ENCODE assay signal across 18 cellular contexts in the genomic region with DNA sequence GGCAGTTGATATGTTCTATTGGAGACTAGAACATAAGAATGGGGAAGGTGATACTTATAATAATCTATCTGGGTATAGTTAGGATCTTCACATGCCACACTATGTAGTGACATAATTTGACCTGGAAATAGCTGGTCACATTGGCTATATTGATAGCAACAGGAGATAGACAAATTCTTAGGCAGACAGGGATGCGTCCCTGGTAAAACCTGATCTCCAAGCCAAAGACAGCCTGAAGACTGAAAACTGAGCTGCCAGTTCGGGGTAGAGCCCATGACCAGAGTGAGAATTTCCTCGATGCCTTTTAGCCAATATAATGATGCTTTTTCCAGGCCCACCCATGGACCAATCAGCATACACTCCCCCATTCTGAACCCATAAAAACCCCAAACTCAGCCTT. TPM values are rescaled to one million over a fixed set of nuclear protein-coding genes. Genes with fewer than 3 reads are reported as not detected.
DNase-seq lines count a peak whose midpoint lies in the region; ATAC-seq, FAIRE-seq and TF ChIP-seq lines count a peak whose summit lies in the region.
"Had no signal": no experiment of that assay in that cellular context is flagged by ENCODE, and none has a peak within 500 bp of the region (broad histone marks: within the 10 kb centered on the region; RNA-seq: fewer than 3 reads in every experiment).

No MANE protein-coding gene starts in this region.

- H3K27ac Mint-ChIP-seq in astrocyte (ENCODE audit: unreplicated experiment) = peak overlapping the region; percentile 63
- H3K27ac Mint-ChIP-seq: naive thymus-derived CD8-positive, alpha-beta T cell had no signal

- H3K9me3 ChIP-seq in HCT116 (ENCODE audit: control insufficient read depth in 1 of 2, insufficient read depth in 1 of 2, low read depth in 1 of 2, low read length in 2 of 2) (no peaks in the 10 kb centered on the region), astrocyte (ENCODE audit: insufficient read depth, low read depth, low read length) (no peaks in the 10 kb centered on the region), skeletal muscle satellite cell (replicated peaks; ENCODE audit: low read length) (no peaks in the 10 kb centered on the region)
- H3K9me3 ChIP-seq: tibial nerve had no signal

- no peak overlapping the region for H3K4me3 Mint-ChIP-seq in astrocyte (ENCODE audit: unreplicated experiment)
- H3K4me3 Mint-ChIP-seq: naive thymus-derived CD8-positive, alpha-beta T cell had no signal

- TF ChIP-seq RAD21 in HCT116 (IDR thresholded peaks at IDR 0.05; ENCODE audit: low read depth) = no peak

- H3K4me1 ChIP-seq in HCT116 (ENCODE audit: control insufficient read depth in 1 of 2, insufficient read depth in 2 of 2, low read length in 2 of 2) = peaks cover 18 to 55% of the 10 kb centered on the region in 2 experiments
- H3K4me1 ChIP-seq in astrocyte (ENCODE audit: insufficient read depth, low read length) = peaks cover 60% of the 10 kb centered on the region
- H3K4me1 ChIP-seq in foreskin keratinocyte = peaks cover 71% of the 10 kb centered on the region
- peaks cover 73% of the 10 kb centered on the region for H3K4me1 ChIP-seq in skeletal muscle satellite cell (ENCODE audit: control insufficient read depth, insufficient read depth, low read length)

- RAD21 ChIA-PET in HCT116 (lab: Charles Lee; ENCODE audit: low non-redundant PET in 1 of 2, low total read pairs in 2 of 2, uncharacterized antibody in 2 of 2, unreplicated experiment in 2 of 2) = no interaction called here

- no peak for FAIRE-seq in astrocyte (lab: Jason Lieb, UNC)
- FAIRE-seq: colon had no signal

- no peak overlapping the region for H3K4me2 ChIP-seq in HCT116 (ENCODE audit: low read length)
- peak overlapping the region; percentile 24 for H3K4me2 ChIP-seq in astrocyte (ENCODE audit: low read length)
- H3K4me2 ChIP-seq in skeletal muscle satellite cell (ENCODE audit: low read length) = no peak overlapping the region

- H3K27me3 Mint-ChIP-seq in astrocyte (ENCODE audit: low read depth, unreplicated experiment) = no peaks in the 10 kb centered on the region

- ATAC-seq in HCT116 = no peak
- ATAC-seq in foreskin keratinocyte = no peak
- ATAC-seq: naive thymus-derived CD8-positive, alpha-beta T cell had no signal

- H3K4me3 ChIP-seq in HCT116 (replicated peaks in 1 of 2; ENCODE audit: low read depth in 1 of 2, low read length in 2 of 2) = no peak overlapping the region
- H3K4me3 ChIP-seq in astrocyte (ENCODE audit: insufficient read depth, low read depth, low read length) = no peak overlapping the region
- H3K4me3 ChIP-seq in skeletal muscle satellite cell (ENCODE audit: low read length) = no peak overlapping the region
- H3K4me3 ChIP-seq: tibial nerve had no signal

- DNase-seq in HCT116 (ENCODE audit: low read depth, low spot score) = no peak
- no peak for DNase-seq in astrocyte (ENCODE audit: low read depth)
- DNase-seq in foreskin keratinocyte = no peak
- no peak for DNase-seq in DMS 273 treated with DMSO at 0.1 percent for 48 hours (lab: John Stamatoyannopoulos, UW)
- no peak for DNase-seq in NAMALWA (ENCODE audit: low spot score)
- DNase-seq in DMS153 treated with DMSO at 0.1 percent for 48 hours (lab: John Stamatoyannopoulos, UW; ENCODE audit: unreplicated experiment) = no peak
- DNase-seq: activated CD4-positive, alpha-beta T cell treated with anti-CD3 and anti-CD28 coated beads, Interleukin-2, amount 50 U/mL, for 4 hours; activated gamma-delta T cell treated with Interleukin-2 at 50 U/mL for 16 hours; HCEC 1CT; KG1; naive thymus-derived CD8-positive, alpha-beta T cell; NCI-H1092 treated with DMSO at 0.1 percent for 48 hours; NCI-H2107; NCI-H524 treated with DMSO at 0.1 percent for 48 hours; SHP77 treated with DMSO at 0.1 percent for 48 hours had no signal

- H3K4me1 Mint-ChIP-seq in astrocyte (ENCODE audit: low read depth, unreplicated experiment) = peaks cover 44% of the 10 kb centered on the region
- H3K4me1 Mint-ChIP-seq: naive thymus-derived CD8-positive, alpha-beta T cell had no signal

- H2AFZ ChIP-seq in HCT116 (ENCODE audit: low read depth, low read length, poor library complexity, severe bottlenecking) (peak overlapping the region; percentile 8), astrocyte (ENCODE audit: low read depth, low read length) (peak overlapping the region; percentile 21)

- H4K20me1 ChIP-seq in HCT116 (ENCODE audit: insufficient read depth) (no peaks in the 10 kb centered on the region), astrocyte (ENCODE audit: insufficient read depth, low read length) (no peaks in the 10 kb centered on the region)

- CTCF ChIA-PET in HCT116 (lab: Charles Lee) = no interaction called here

- H3K9me2 ChIP-seq in HCT116 (ENCODE audit: insufficient read depth) = no peaks in the 10 kb centered on the region

- no peak for TF ChIP-seq POLR2A in HCT116 (IDR thresholded peaks at IDR 0.05; ENCODE audit: borderline replicate concordance, extremely low read depth, insufficient read depth, insufficient read length)

- POLR2A ChIA-PET in HCT116 (lab: Charles Lee) = no interaction called here

- H3K27me3 ChIP-seq in HCT116 (ENCODE audit: insufficient read depth, low read length) (no peaks in the 10 kb centered on the region), astrocyte (ENCODE audit: insufficient read depth, low read length) (no peaks in the 10 kb centered on the region), foreskin keratinocyte (no peaks in the 10 kb centered on the region), skeletal muscle satellite cell (ENCODE audit: control insufficient read depth, insufficient read depth, low read length) (no peaks in the 10 kb centered on the region)
- H3K27me3 ChIP-seq: tibial nerve had no signal

- H3K9ac ChIP-seq in HCT116 (ENCODE audit: low read length) = no peak overlapping the region
- H3K9ac ChIP-seq in astrocyte (ENCODE audit: low read length) = peak overlapping the region; percentile 46
- H3K9ac ChIP-seq in skeletal muscle satellite cell (ENCODE audit: low read depth, low read length) = peak overlapping the region; percentile 84

- no peaks in the 10 kb centered on the region for H3K79me2 ChIP-seq in HCT116 (ENCODE audit: insufficient read depth, low read length)
- no peaks in the 10 kb centered on the region for H3K79me2 ChIP-seq in astrocyte (ENCODE audit: insufficient read depth, low read length)

- H3K27ac ChIP-seq in HCT116 (ENCODE audit: low read depth, low read length) = no peak overlapping the region
- peak overlapping the region; percentile 97 for H3K27ac ChIP-seq in astrocyte (ENCODE audit: low read depth, low read length)
- H3K27ac ChIP-seq in foreskin keratinocyte = peak overlapping the region; percentile 85
- H3K27ac ChIP-seq: tibial nerve had no signal

- no peaks in the 10 kb centered on the region for H3K9me3 Mint-ChIP-seq in astrocyte (ENCODE audit: unreplicated experiment)
- H3K9me3 Mint-ChIP-seq: naive thymus-derived CD8-positive, alpha-beta T cell had no signal

- TF ChIP-seq CTCF in HCT116 (IDR thresholded peaks at IDR 0.05 in 2 of 3, conservative IDR thresholded peaks at IDR 0.05 in 1 of 3; ENCODE audit: borderline replicate concordance in 1 of 3, insufficient read depth in 1 of 3, low read depth in 2 of 3, low read length in 2 of 3) (no peak), astrocyte (IDR thresholded peaks at IDR 0.05; ENCODE audit: insufficient read depth, low read depth, low read length) (no peak), foreskin keratinocyte (conservative IDR thresholded peaks at IDR 0.05) (no peak)

- no peaks in the 10 kb centered on the region for H3K36me3 Mint-ChIP-seq in astrocyte (ENCODE audit: low read depth, unreplicated experiment)
- H3K36me3 Mint-ChIP-seq: naive thymus-derived CD8-positive, alpha-beta T cell had no signal

- H3K36me3 ChIP-seq in HCT116 (ENCODE audit: control insufficient read depth in 1 of 2, insufficient read depth in 2 of 2, low read length in 2 of 2) (no peaks in the 10 kb centered on the region), astrocyte (ENCODE audit: insufficient read depth, low read length) (no peaks in the 10 kb centered on the region), skeletal muscle satellite cell (ENCODE audit: insufficient read depth, low read length) (no peaks in the 10 kb centered on the region)
- H3K36me3 ChIP-seq: tibial nerve had no signal

- no TSS peak for BruUV-seq in HCT116 (replicated peaks; lab: Mats Ljungman, UMichigan)

- intact Hi-C loops in HCT116 (cut with micrococcal nuclease) = no loop called here

TF ChIP-seq in HCT116, 20 proteins besides CTCF, POLR2A, EP300 and RAD21 (continues in another document):
- no peak for TF ChIP-seq JUND (IDR thresholded peaks at IDR 0.05)
- TF ChIP-seq EZH2 (IDR thresholded peaks at IDR 0.05) = no peak
- no peak for TF ChIP-seq ZFX (IDR thresholded peaks at IDR 0.05)
- no peak for TF ChIP-seq EZH2phosphoT487 (IDR thresholded peaks at IDR 0.05; ENCODE audit: borderline replicate concordance)
- TF ChIP-seq YY1 (IDR thresholded peaks at IDR 0.05; ENCODE audit: extremely low read depth, insufficient replicate concordance, low read depth, low read length) = no peak
- TF ChIP-seq ELF1 (IDR thresholded peaks at IDR 0.05; ENCODE audit: borderline replicate concordance, low read depth) = no peak
- TF ChIP-seq, protein P1, sequence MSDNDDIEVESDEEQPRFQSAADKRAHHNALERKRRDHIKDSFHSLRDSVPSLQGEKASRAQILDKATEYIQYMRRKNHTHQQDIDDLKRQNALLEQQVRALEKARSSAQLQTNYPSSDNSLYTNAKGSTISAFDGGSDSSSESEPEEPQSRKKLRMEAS (IDR thresholded peaks at IDR 0.05) = no peak
- TF ChIP-seq CEBPB (IDR thresholded peaks at IDR 0.05; ENCODE audit: low read depth) = no peak
- no peak for TF ChIP-seq SP1 (IDR thresholded peaks at IDR 0.05; ENCODE audit: low read depth)

RNA-seq across cellular contexts. Expression of a gene that starts 12.6 kb away (rescaled TPM):
- total RNA-seq in HCT116 (2021; ENCODE audit: unreplicated experiment) (1.8 TPM), astrocyte (1.2 and 1.3 TPM in 2 replicates), foreskin keratinocyte (1.5 and 4.0 TPM in 2 replicates)
- 3.1 and 5.9 TPM in 2 replicates for polyA plus RNA-seq in HCT116 (2012)
- polyA plus RNA-seq in foreskin keratinocyte = 1.5 and 4.0 TPM in 2 replicates
- total RNA-seq in skeletal muscle satellite cell (2012; rRNA removed) = 22.8 and 54.4 TPM in 2 replicates
- total RNA-seq: naive thymus-derived CD8-positive, alpha-beta T cell had no signal
- polyA plus RNA-seq: naive thymus-derived CD8-positive, alpha-beta T cell had no signal

RNA-seq across cellular contexts. Expression of a gene that starts 46.3 kb away (rescaled TPM):
- total RNA-seq in HCT116 (2021; ENCODE audit: unreplicated experiment) (15.0 TPM), astrocyte (10.6 and 12.4 TPM in 2 replicates), foreskin keratinocyte (6.1 and 15.4 TPM in 2 replicates)
- 2.8 and 4.4 TPM in 2 replicates for polyA plus RNA-seq in HCT116 (2012)
- polyA plus RNA-seq in foreskin keratinocyte = 3.5 and 10.8 TPM in 2 replicates
- 34.9 and 36.2 TPM in 2 replicates for total RNA-seq in skeletal muscle satellite cell (2012; rRNA removed)
